28 cellular contexts compared by ENCODE assay signal in genomic region chr1:71087713-71088112, GRCh38. TPM values are rescaled to one million over a fixed set of nuclear protein-coding genes. Genes with fewer than 3 reads are reported as not detected.
"Had no signal": no experiment of that assay in that cellular context is flagged by ENCODE, and none has a peak within 500 bp of the region (broad histone marks: within the 10 kb centered on the region; RNA-seq: fewer than 3 reads in every experiment).

No MANE protein-coding gene starts in this region.

- H3K4me1 Mint-ChIP-seq: naive thymus-derived CD8-positive, alpha-beta T cell; nephron; neural crest cell; stimulated activated effector memory CD8-positive, alpha-beta T cell treated with anti-CD3 and anti-CD28 coated beads, Interleukin-12 subunit alpha, Interleukin-12 subunit beta, amount 100 ng/mL, for 72 hours had no signal

- H3K9me3 Mint-ChIP-seq: mesothelial cell of epicardium; nephron; neural crest cell; stimulated activated effector memory CD8-positive, alpha-beta T cell treated with anti-CD3 and anti-CD28 coated beads, Interleukin-12 subunit alpha, Interleukin-12 subunit beta, amount 100 ng/mL, for 72 hours; stimulated activated naive CD8-positive, alpha-beta T cell treated with anti-CD3 and anti-CD28 coated beads, Interleukin-15, Interleukin-2, amounts not matched to agents 100 ng/mL and 50 ng/mL, for 24 hours; type B pancreatic cell had no signal

- H3K9me3 ChIP-seq: left lung, pancreas, prostate gland, sigmoid colon, spleen, suprapubic skin, thoracic aorta, tibial artery, vagina had no signal

- H3K27ac Mint-ChIP-seq: mesothelial cell of epicardium; naive thymus-derived CD8-positive, alpha-beta T cell; nephron; stimulated activated effector memory CD8-positive, alpha-beta T cell treated with anti-CD3 and anti-CD28 coated beads, Interleukin-12 subunit alpha, Interleukin-12 subunit beta, amount 100 ng/mL, for 72 hours; stimulated activated naive CD8-positive, alpha-beta T cell treated with anti-CD3 and anti-CD28 coated beads, Interleukin-15, Interleukin-2, amounts not matched to agents 100 ng/mL and 50 ng/mL, for 24 hours; type B pancreatic cell had no signal

- H3K4me1 ChIP-seq: prostate gland, spleen, suprapubic skin, vagina had no signal

- H3K4me3 Mint-ChIP-seq: mesothelial cell of epicardium; naive thymus-derived CD8-positive, alpha-beta T cell; nephron; neural crest cell; stimulated activated effector memory CD8-positive, alpha-beta T cell treated with anti-CD3 and anti-CD28 coated beads, Interleukin-12 subunit alpha, Interleukin-12 subunit beta, amount 100 ng/mL, for 72 hours; stimulated activated naive CD8-positive, alpha-beta T cell treated with anti-CD3 and anti-CD28 coated beads, Interleukin-15, Interleukin-2, amounts not matched to agents 100 ng/mL and 50 ng/mL, for 24 hours; type B pancreatic cell had no signal

- DNase-seq: hippocampal formation; kidney glomerular epithelial cell; left cardiac atrium; left lung; naive thymus-derived CD8-positive, alpha-beta T cell; nucleus accumbens; pancreas; posterior cingulate gyrus; retina; right cardiac atrium; sigmoid colon; small intestine; spleen; stimulated activated CD4-positive, alpha-beta T cell treated with anti-CD3 and anti-CD28 coated beads, Interleukin-4, amount 100 ng/mL, for 24 hours; stimulated activated naive CD4-positive, alpha-beta T cell; tibial artery had no signal

- H3K4me3 ChIP-seq: lung, pancreas, prostate gland, sigmoid colon, spleen, suprapubic skin, thoracic aorta, tibial artery, vagina had no signal

- ATAC-seq: left cardiac atrium; naive thymus-derived CD8-positive, alpha-beta T cell; pancreas; right cardiac atrium had no signal

- H3K27me3 ChIP-seq: pancreas, sigmoid colon, tibial artery, vagina had no signal

- H3K36me3 ChIP-seq: left lung, pancreas, prostate gland, sigmoid colon, spleen, suprapubic skin, thoracic aorta, tibial artery, vagina had no signal

- H3K36me3 Mint-ChIP-seq: mesothelial cell of epicardium; stimulated activated effector memory CD8-positive, alpha-beta T cell treated with anti-CD3 and anti-CD28 coated beads, Interleukin-12 subunit alpha, Interleukin-12 subunit beta, amount 100 ng/mL, for 72 hours; type B pancreatic cell had no signal

- H3K27ac ChIP-seq: pancreas, prostate gland, spleen, suprapubic skin, thoracic aorta, tibial artery, vagina had no signal

RNA-seq across cellular contexts. Expression of gene PTGER3, which starts 40.1 kb away (rescaled TPM):
- total RNA-seq: neural crest cell, osteoblast had no signal
- polyA plus RNA-seq: naive thymus-derived CD8-positive, alpha-beta T cell had no signal
